In genomic region chr15:100948430-100948762, GRCh38 we compare ENCODE assay signal across 19 cellular contexts. TPM values are rescaled to one million over a fixed set of nuclear protein-coding genes. Genes with fewer than 3 reads are reported as not detected.
DNase-seq lines count a peak whose midpoint lies in the region; ATAC-seq, FAIRE-seq and TF ChIP-seq lines count a peak whose summit lies in the region.
"Had no signal": no experiment of that assay in that cellular context is flagged by ENCODE, and none has a peak within 500 bp of the region (broad histone marks: within the 10 kb centered on the region; RNA-seq: fewer than 3 reads in every experiment).

No MANE protein-coding gene starts in this region.

- H2BK20ac ChIP-seq in H1 (ENCODE audit: low read length) = no peak overlapping the region

- no peaks in the 10 kb centered on the region for H3K36me3 ChIP-seq in H1 (ENCODE audit: control insufficient read depth in 2 of 4, insufficient read depth in 4 of 4, low read length in 3 of 4)

- no peak for TF ChIP-seq RAD21 in H1 (IDR thresholded peaks at IDR 0.05 in 1 of 2, conservative IDR thresholded peaks at IDR 0.05 in 1 of 2; ENCODE audit: low read depth in 2 of 2, low read length in 2 of 2)

- H3K9me3 ChIP-seq in H1 (ENCODE audit: insufficient read depth in 2 of 2, low read depth in 1 of 2, low read length in 1 of 2) = no peaks in the 10 kb centered on the region

- peaks cover 0 to 4% (median 0%) of the 10 kb centered on the region in 3 donors for H3K9me3 Mint-ChIP-seq in IgD-negative memory B cell
- H3K9me3 Mint-ChIP-seq in activated CD4-positive, alpha-beta T cell treated with anti-CD3 and anti-CD28 coated beads for 36 hours (ENCODE audit: low read depth) = no peaks in the 10 kb centered on the region
- H3K9me3 Mint-ChIP-seq: CD4-positive, CD25-positive, alpha-beta regulatory T cell; T-helper 2 cell treated with Interferon-gamma antibody and Interleukin-4, amounts not matched to agents 5 μg/mL and 100 μg/mL, for 36 hours had no signal

- no peak overlapping the region for H4K91ac ChIP-seq in H1 (replicated peaks; ENCODE audit: insufficient read length, low read length)

- peaks cover 0 to 5% (median 2%) of the 10 kb centered on the region in 4 experiments; a peak in 3 of 7 replicates for H3K4me1 ChIP-seq in H1 (replicated peaks in 1 of 4; ENCODE audit: control insufficient read depth in 3 of 4, insufficient read depth in 4 of 4, low read length in 3 of 4)

- no peak overlapping the region for H2BK15ac ChIP-seq in H1 (ENCODE audit: low read length)

- peak overlapping the region; percentile 59 for H2AFZ ChIP-seq in H1 (ENCODE audit: low read length)
- H2AFZ ChIP-seq: PC-9 had no signal

- H3K27me3 ChIP-seq in H1 (replicated peaks in 1 of 4; ENCODE audit: control insufficient read depth in 3 of 4, extremely low read depth in 1 of 4, insufficient read depth in 3 of 4, low read length in 3 of 4) = no peaks in the 10 kb centered on the region

- no peak overlapping the region for H2BK120ac ChIP-seq in H1 (replicated peaks; ENCODE audit: low read depth, low read length)

- H4K8ac ChIP-seq in H1 (ENCODE audit: extremely low read depth, insufficient read depth, low read length) = no peak overlapping the region

- H3K27ac Mint-ChIP-seq in IgD-negative memory B cell = peak overlapping the region in 1 of 3 donors; percentile 17
- H3K27ac Mint-ChIP-seq in activated CD4-positive, alpha-beta T cell treated with anti-CD3 and anti-CD28 coated beads for 36 hours = no peak overlapping the region
- H3K27ac Mint-ChIP-seq: CD4-positive, CD25-positive, alpha-beta regulatory T cell; T-helper 2 cell treated with Interferon-gamma antibody and Interleukin-4, amounts not matched to agents 5 μg/mL and 100 μg/mL, for 36 hours had no signal

- no peak for FAIRE-seq in H1 (lab: Jason Lieb, UNC)
- FAIRE-seq: HTR-8/SVneo had no signal

- 84% methylated on average over 3 of the region's 3 CpGs; no CpG with 5 or more reads in 1 of the 2 experiments for WGBS in H1 (ENCODE audit: extremely low coverage in 1 of 2, insufficient coverage in 1 of 2, insufficient read length in 1 of 2, insufficient replicate concordance in 2 of 2, low coverage in 1 of 2, low lambda C conversion rate in 2 of 2, missing lambda C conversion rate in 1 of 2), 2 experiments

- no peaks in the 10 kb centered on the region for H3K79me2 ChIP-seq in H1 (ENCODE audit: control insufficient read depth in 1 of 2, insufficient read depth in 2 of 2, low read length in 2 of 2)

- TF ChIP-seq CTCF in GM12864 (IDR thresholded peaks at IDR 0.05; ENCODE audit: low read depth, low read length, missing control alignments) = no peak
- TF ChIP-seq CTCF in H1 (IDR thresholded peaks at IDR 0.05; ENCODE audit: control extremely low read depth in 1 of 3, insufficient read depth in 1 of 3, low read depth in 1 of 3, low read length in 3 of 3) = no peak

- no peak overlapping the region for H3K56ac ChIP-seq in H1 (replicated peaks; ENCODE audit: insufficient read length, low read depth, low read length)

- H3K23ac ChIP-seq in H1 (ENCODE audit: insufficient read length) = no peak overlapping the region

- no peak overlapping the region for H3K9ac ChIP-seq in H1 (replicated peaks in 1 of 4; ENCODE audit: extremely low read depth in 1 of 4, low read depth in 3 of 4, low read length in 3 of 4)

- no peaks in the 10 kb centered on the region for H4K20me1 ChIP-seq in H1 (replicated peaks in 1 of 2; ENCODE audit: control insufficient read depth in 1 of 2, insufficient read depth in 2 of 2, low read length in 2 of 2)

- no peak overlapping the region for H2AK5ac ChIP-seq in H1 (ENCODE audit: low read depth, low read length)

- POLR2A ChIA-PET in H1 (lab: Charles Lee; ENCODE audit: partially characterized antibody) = no interaction called here
- POLR2A ChIA-PET in activated CD4-positive, alpha-beta T cell treated with anti-CD3 and anti-CD28 coated beads for 36 hours (lab: Charles Lee) = no interaction called here

- peaks cover 25 to 50% (median 36%) of the 10 kb centered on the region in 3 donors for H3K4me1 Mint-ChIP-seq in IgD-negative memory B cell
- no peaks in the 10 kb centered on the region for H3K4me1 Mint-ChIP-seq in activated CD4-positive, alpha-beta T cell treated with anti-CD3 and anti-CD28 coated beads for 36 hours
- H3K4me1 Mint-ChIP-seq: CD4-positive, CD25-positive, alpha-beta regulatory T cell had no signal

- no peak for DNase-seq in GM12864 (ENCODE audit: low read depth)
- no peak for DNase-seq in H1 (ENCODE audit: low read depth in 1 of 2, low spot score in 2 of 2)
- DNase-seq in Ammon's horn (ENCODE audit: low spot score) = no peak
- DNase-seq in A172 (ENCODE audit: low spot score) = no peak
- no peak for DNase-seq in activated CD4-positive, alpha-beta T cell treated with anti-CD3 and anti-CD28 coated beads for 36 hours
- DNase-seq: AML-193; CD4-positive, CD25-positive, alpha-beta regulatory T cell; DMS53; MV-4-11; NCI-H1417 treated with DMSO at 0.1 percent for 48 hours; NCI-H2029; NCI-H774; PC-9 had no signal

- H3K4me2 ChIP-seq in H1 (ENCODE audit: insufficient read depth in 1 of 2, low read depth in 2 of 2, low read length in 2 of 2) = no peak overlapping the region
- H3K4me2 ChIP-seq: PC-9 had no signal

- H3K18ac ChIP-seq in H1 (ENCODE audit: extremely low read depth, low read length) = no peak overlapping the region

- no peak overlapping the region for H3K27ac ChIP-seq in H1 (ENCODE audit: low read depth, low read length)
- H3K27ac ChIP-seq: HL-60, PC-9 had no signal

- CTCF ChIA-PET in H1 (lab: Charles Lee; ENCODE audit: partially characterized antibody) = interaction anchor here (1.0 kb wide), 1 partner anchor 60 kb away, joined by 3 read pairs; no protein-coding TSS in a partner anchor
- CTCF ChIA-PET in activated CD4-positive, alpha-beta T cell treated with anti-CD3 and anti-CD28 coated beads for 36 hours (lab: Charles Lee) = no interaction called here

- H2BK5ac ChIP-seq in H1 (ENCODE audit: low read depth, low read length) = no peak overlapping the region

- H4K5ac ChIP-seq in H1 (ENCODE audit: insufficient read length, low read depth, low read length) = no peak overlapping the region

- intact Hi-C loops in activated CD4-positive, alpha-beta T cell treated with anti-CD3 and anti-CD28 coated beads for 36 hours (cut with DNase I, micrococcal nuclease) = no loop called here

- TF ChIP-seq EP300 in H1 (IDR thresholded peaks at IDR 0.05; ENCODE audit: borderline replicate concordance in 1 of 2, low read depth in 2 of 2, low read length in 2 of 2) = no peak

- H3K4ac ChIP-seq in H1 (replicated peaks; ENCODE audit: insufficient read length, low read depth, low read length) = no peak overlapping the region

- H3K23me2 ChIP-seq in H1 (ENCODE audit: low read depth, low read length) = no peaks in the 10 kb centered on the region

- H3K27me3 Mint-ChIP-seq in IgD-negative memory B cell = no peaks in the 10 kb centered on the region
- peaks cover 14% of the 10 kb centered on the region for H3K27me3 Mint-ChIP-seq in activated CD4-positive, alpha-beta T cell treated with anti-CD3 and anti-CD28 coated beads for 36 hours

- H3K14ac ChIP-seq in H1 (ENCODE audit: insufficient read length) = no peak overlapping the region

- H3K36me3 Mint-ChIP-seq in IgD-negative memory B cell = peaks cover 5% of the 10 kb centered on the region
- no peaks in the 10 kb centered on the region for H3K36me3 Mint-ChIP-seq in activated CD4-positive, alpha-beta T cell treated with anti-CD3 and anti-CD28 coated beads for 36 hours (ENCODE audit: low read depth)
- H3K36me3 Mint-ChIP-seq: CD4-positive, CD25-positive, alpha-beta regulatory T cell had no signal

- no peak for TF ChIP-seq POLR2A in H1 (IDR thresholded peaks at IDR 0.05; ENCODE audit: control extremely low read depth in 1 of 2, low read depth in 2 of 2, low read length in 2 of 2)

- H2BK12ac ChIP-seq in H1 (ENCODE audit: low read depth, low read length) = no peak overlapping the region

- H3K4me3 ChIP-seq in GM12864 (ENCODE audit: low read depth, low read length) (peak overlapping the region; percentile 27; the same call in 1 of the 2 replicates), H1 (ENCODE audit: extremely low read depth in 1 of 4, insufficient read depth in 2 of 4, low read depth in 3 of 4, low read length in 4 of 4) (no peak overlapping the region)
- H3K4me3 ChIP-seq: PC-9 had no signal

- peak overlapping the region; percentile 33 to 85 (median 82) for H3K4me3 Mint-ChIP-seq in IgD-negative memory B cell
- no peak overlapping the region for H3K4me3 Mint-ChIP-seq in activated CD4-positive, alpha-beta T cell treated with anti-CD3 and anti-CD28 coated beads for 36 hours
- H3K4me3 Mint-ChIP-seq: CD4-positive, CD25-positive, alpha-beta regulatory T cell; T-helper 2 cell treated with Interferon-gamma antibody and Interleukin-4, amounts not matched to agents 5 μg/mL and 100 μg/mL, for 36 hours had no signal

- ATAC-seq in GM21447 (IDR thresholded peaks at IDR 0.05; ENCODE audit: unreplicated experiment) (peak; percentile 22), HG03571 (IDR thresholded peaks at IDR 0.05; ENCODE audit: unreplicated experiment) (no peak)
- ATAC-seq in activated CD4-positive, alpha-beta T cell treated with anti-CD3 and anti-CD28 coated beads for 36 hours = no peak

- no peaks in the 10 kb centered on the region for H3K79me1 ChIP-seq in H1 (ENCODE audit: low read depth, low read length)

TF ChIP-seq in H1, 55 proteins besides CTCF, POLR2A, EP300 and RAD21 (continues in another document):
- TF ChIP-seq E2F6 (IDR thresholded peaks at IDR 0.05) = no peak
- TF ChIP-seq SP2 (IDR thresholded peaks at IDR 0.05; ENCODE audit: low read length) = no peak
- no peak for TF ChIP-seq NRF1 (IDR thresholded peaks at IDR 0.05; ENCODE audit: low read depth, low read length)
- no peak for TF ChIP-seq EGR1 (IDR thresholded peaks at IDR 0.05; ENCODE audit: borderline replicate concordance, low read depth, low read length)
- no peak for TF ChIP-seq TCF12 (IDR thresholded peaks at IDR 0.05; ENCODE audit: low read depth, low read length)

RNA-seq across cellular contexts. Expression of gene LRRK1, which starts 29.2 kb away (rescaled TPM):
- polyA plus RNA-seq in IgD-negative memory B cell (13.2 TPM), H1 (2011; rRNA removed) (1.2 and 1.9 TPM in 2 replicates)
- 3.4 and 3.6 TPM in 2 replicates for total RNA-seq in H1 (2021; fragmentation: NEBNext Ultra II Directional; extraction: Animal tissue kit (Norgen Biotek cat#: 25700))
- polyA plus RNA-seq in H1 (2011; cell fraction: cytosol; rRNA removed) = 1.2 TPM
- 3.1 TPM for polyA plus RNA-seq in H1 (2011; cell fraction: nucleus; rRNA removed)
- 1.8 to 2.6 TPM (median 1.9 TPM) in 4 replicates for polyA plus RNA-seq in H1 (2012, experiment 1 of 2)
- 0.97 TPM for polyA plus RNA-seq in H1 (2012, experiment 2 of 2)
- 1.5 TPM for polyA plus RNA-seq in H1 (2013, experiment 1 of 2)
- polyA plus RNA-seq in H1 (2013, experiment 2 of 2) = 1.3 TPM
- polyA minus RNA-seq in H1 (2011; rRNA and poly(A)+ RNA removed) = 1.5 and 2.1 TPM in 2 replicates
- 2.3 TPM for polyA minus RNA-seq in H1 (2011; cell fraction: cytosol; rRNA and poly(A)+ RNA removed)
- 3.8 TPM for polyA minus RNA-seq in H1 (2011; cell fraction: nucleus; rRNA and poly(A)+ RNA removed)
- 1.9 and 5.3 TPM in 2 replicates for total RNA-seq in A172 (2014; rRNA removed; shearing (Covaris generic))
- under 1 TPM; 0.35 to 0.73 TPM for total RNA-seq in activated CD4-positive, alpha-beta T cell treated with anti-CD3 and anti-CD28 coated beads for 36 hours
